ENCODE assay signal across 26 cellular contexts in genomic region chr2:11040992-11041391, GRCh38.
"Had no signal": no experiment of that assay in that cellular context is flagged by ENCODE, and none has a peak within 500 bp of the region (broad histone marks: within the 10 kb centered on the region; RNA-seq: fewer than 3 reads in every experiment).

No MANE protein-coding gene starts in this region.

- DNase-seq: dermis blood vessel endothelial cell; effector memory CD4-positive, alpha-beta T cell; hypothalamus; kidney; mesenchymal stem cell; mucosa of descending colon; naive thymus-derived CD4-positive, alpha-beta T cell; nucleus accumbens; ovary; posterior cingulate gyrus; psoas muscle; right cardiac atrium; sigmoid colon; stimulated activated CD4-positive, alpha-beta T cell treated with anti-CD3 and anti-CD28 coated beads, Interleukin-2, amount 100 ng/mL, for 24 hours; stimulated activated CD4-positive, alpha-beta T cell treated with anti-CD3 and anti-CD28 coated beads, Interleukin-4, amount 100 ng/mL, for 24 hours; stimulated activated naive CD8-positive, alpha-beta T cell treated with anti-CD3 and anti-CD28 coated beads, Interleukin-15, Interleukin-2, amounts not matched to agents 100 U/mL and 50 U/mL, for 24 hours; substantia nigra; testis; tibial artery; upper lobe of left lung had no signal

- H3K36me3 ChIP-seq: ovary, sigmoid colon, tibial artery, upper lobe of left lung had no signal

- H3K4me3 ChIP-seq: coronary artery, mucosa of descending colon, ovary, psoas muscle, sigmoid colon, testis, tibial artery, upper lobe of left lung had no signal

- H3K27ac ChIP-seq: coronary artery, ovary, psoas muscle, sigmoid colon, testis, tibial artery, upper lobe of left lung had no signal

- H3K27me3 ChIP-seq: ovary, sigmoid colon, testis, upper lobe of left lung had no signal

- ATAC-seq: left lobe of liver; mucosa of descending colon; naive thymus-derived CD4-positive, alpha-beta T cell; psoas muscle; right cardiac atrium; stimulated activated effector memory CD8-positive, alpha-beta T cell treated with anti-CD3 and anti-CD28 coated beads, Interleukin-12 subunit alpha, Interleukin-12 subunit beta, amount 100 ng/mL, for 72 hours; stimulated activated naive CD8-positive, alpha-beta T cell treated with anti-CD3 and anti-CD28 coated beads, Interleukin-15, Interleukin-2, amounts not matched to agents 100 U/mL and 50 U/mL, for 24 hours had no signal

- H3K4me1 ChIP-seq: psoas muscle, sigmoid colon, testis, tibial artery, upper lobe of left lung had no signal

- H3K9me3 ChIP-seq: ovary, testis had no signal

- FAIRE-seq: endometrium, frontal cortex, kidney, urothelium cell line had no signal
